ENCODE assay signal across 17 cellular contexts in genomic region chr10:10479465-10479864, GRCh38.
A peak's percentile ranks its signal among the peaks of the same experiment; 100 is the strongest.
DNase-seq lines count a peak whose midpoint lies in the region; ATAC-seq and TF ChIP-seq lines count a peak whose summit lies in the region.
"Had no signal": no experiment of that assay in that cellular context is flagged by ENCODE, and none has a peak within 500 bp of the region (broad histone marks: within the 10 kb centered on the region; RNA-seq: fewer than 3 reads in every experiment).

No MANE protein-coding gene starts in this region.

- H3K4me1 ChIP-seq in CD8-positive, alpha-beta memory T cell (ENCODE audit: insufficient read depth, low read length) = no peaks in the 10 kb centered on the region
- H3K4me1 ChIP-seq in esophagus squamous epithelium = no peaks in the 10 kb centered on the region
- H3K4me1 ChIP-seq: BE2C, BLaER1 had no signal

- POLR2A ChIA-PET in CD8-positive, alpha-beta memory T cell (lab: Charles Lee) = no interaction called here

- H3K4me1 Mint-ChIP-seq in CD8-positive, alpha-beta memory T cell = no peaks in the 10 kb centered on the region
- H3K4me1 Mint-ChIP-seq: CD14-positive monocyte; CD4-positive, alpha-beta memory T cell; CD4-positive, CD25-positive, alpha-beta regulatory T cell had no signal

- no peak overlapping the region for H3K27ac ChIP-seq in CD8-positive, alpha-beta memory T cell (ENCODE audit: low read depth, low read length)
- H3K27ac ChIP-seq in esophagus squamous epithelium = no peak overlapping the region
- H3K27ac ChIP-seq: BLaER1 had no signal

- TF ChIP-seq CTCF in esophagus squamous epithelium (IDR thresholded peaks at IDR 0.05) = no peak

- H3K36me3 Mint-ChIP-seq in CD8-positive, alpha-beta memory T cell = no peaks in the 10 kb centered on the region
- H3K36me3 Mint-ChIP-seq: CD14-positive monocyte; CD4-positive, alpha-beta memory T cell; CD4-positive, CD25-positive, alpha-beta regulatory T cell had no signal

- peak; percentile 56 for ATAC-seq in GM18868 (IDR thresholded peaks at IDR 0.05; ENCODE audit: unreplicated experiment)

- H3K9me3 ChIP-seq in CD8-positive, alpha-beta memory T cell (ENCODE audit: low read length) = no peaks in the 10 kb centered on the region
- H3K9me3 ChIP-seq in esophagus squamous epithelium = no peaks in the 10 kb centered on the region
- H3K9me3 ChIP-seq: BE2C, BLaER1, Caco-2 had no signal

- H3K4me3 ChIP-seq in CD8-positive, alpha-beta memory T cell (ENCODE audit: low read length) = no peak overlapping the region
- H3K4me3 ChIP-seq in esophagus squamous epithelium = no peak overlapping the region
- H3K4me3 ChIP-seq: BLaER1 had no signal

- no peak overlapping the region for H3K4me3 Mint-ChIP-seq in CD8-positive, alpha-beta memory T cell
- H3K4me3 Mint-ChIP-seq: CD14-positive monocyte; CD4-positive, alpha-beta memory T cell had no signal

- H3K9me3 Mint-ChIP-seq in CD8-positive, alpha-beta memory T cell = peaks cover 0 to 3% (median 0%) of the 10 kb centered on the region in 5 donors
- H3K9me3 Mint-ChIP-seq: CD4-positive, alpha-beta memory T cell had no signal

- no peak overlapping the region for H3K27ac Mint-ChIP-seq in CD8-positive, alpha-beta memory T cell
- H3K27ac Mint-ChIP-seq: CD14-positive monocyte; CD4-positive, alpha-beta memory T cell; CD4-positive, CD25-positive, alpha-beta regulatory T cell had no signal

- H3K36me3 ChIP-seq in CD8-positive, alpha-beta memory T cell (ENCODE audit: insufficient read depth, low read length) = no peaks in the 10 kb centered on the region
- H3K36me3 ChIP-seq in esophagus squamous epithelium = no peaks in the 10 kb centered on the region
- H3K36me3 ChIP-seq: BE2C, BLaER1 had no signal

- H3K27me3 Mint-ChIP-seq in CD8-positive, alpha-beta memory T cell = peaks cover 0 to 5% of the 10 kb centered on the region in 2 donors
- H3K27me3 Mint-ChIP-seq: CD4-positive, CD25-positive, alpha-beta regulatory T cell had no signal

- no peaks in the 10 kb centered on the region for H3K27me3 ChIP-seq in CD8-positive, alpha-beta memory T cell (ENCODE audit: insufficient read depth, low read length, poor library complexity, severe bottlenecking)
- no peaks in the 10 kb centered on the region for H3K27me3 ChIP-seq in esophagus squamous epithelium
- H3K27me3 ChIP-seq: BE2C, BLaER1 had no signal

- CTCF ChIA-PET in CD8-positive, alpha-beta memory T cell (lab: Charles Lee) = no interaction called here

- intact Hi-C loops in esophagus squamous epithelium (cut with DNase I) = no loop called here

- DNase-seq in amniotic epithelial cell (ENCODE audit: low read depth) = peak; percentile 6
- DNase-seq in CD8-positive, alpha-beta memory T cell = no peak
- DNase-seq in esophagus squamous epithelium (lab: John Stamatoyannopoulos, UW) = no peak
- no peak for DNase-seq in T1000 (lab: John Stamatoyannopoulos, UW)
- DNase-seq: 8988T; ACHN; BE2C; C1 segment of cervical spinal cord; Caco-2; Calu3; CD4-positive, alpha-beta memory T cell; CD4-positive, CD25-positive, alpha-beta regulatory T cell; DMS79 treated with DMSO at 0.1 percent for 48 hours; GF-D8 had no signal

- TF ChIP-seq POLR2A in esophagus squamous epithelium (IDR thresholded peaks at IDR 0.05) = no peak

- WGBS in esophagus squamous epithelium, 2 donors = 58 to 69% methylated on average over 9 of the region's 9 CpGs
